Comparison of ENCODE assay signal across 1 cellular context in genomic region chr9:129011761-129012281, GRCh38.
TF ChIP-seq lines count a peak whose summit lies in the region.

No MANE protein-coding gene starts in this region.

TF ChIP-seq in K562, 482 proteins besides CTCF, POLR2A, EP300 and RAD21:
- TF ChIP-seq ZNF518B (CRISPR knock-in tag; IDR thresholded peaks at IDR 0.05): no peak
- TF ChIP-seq POLR2G (IDR thresholded peaks at IDR 0.05; ENCODE audit: low read depth, low read length): 0 out of 2 replicates have a peak, but pooled peaks have one; percentile 33
